In the genomic region with DNA sequence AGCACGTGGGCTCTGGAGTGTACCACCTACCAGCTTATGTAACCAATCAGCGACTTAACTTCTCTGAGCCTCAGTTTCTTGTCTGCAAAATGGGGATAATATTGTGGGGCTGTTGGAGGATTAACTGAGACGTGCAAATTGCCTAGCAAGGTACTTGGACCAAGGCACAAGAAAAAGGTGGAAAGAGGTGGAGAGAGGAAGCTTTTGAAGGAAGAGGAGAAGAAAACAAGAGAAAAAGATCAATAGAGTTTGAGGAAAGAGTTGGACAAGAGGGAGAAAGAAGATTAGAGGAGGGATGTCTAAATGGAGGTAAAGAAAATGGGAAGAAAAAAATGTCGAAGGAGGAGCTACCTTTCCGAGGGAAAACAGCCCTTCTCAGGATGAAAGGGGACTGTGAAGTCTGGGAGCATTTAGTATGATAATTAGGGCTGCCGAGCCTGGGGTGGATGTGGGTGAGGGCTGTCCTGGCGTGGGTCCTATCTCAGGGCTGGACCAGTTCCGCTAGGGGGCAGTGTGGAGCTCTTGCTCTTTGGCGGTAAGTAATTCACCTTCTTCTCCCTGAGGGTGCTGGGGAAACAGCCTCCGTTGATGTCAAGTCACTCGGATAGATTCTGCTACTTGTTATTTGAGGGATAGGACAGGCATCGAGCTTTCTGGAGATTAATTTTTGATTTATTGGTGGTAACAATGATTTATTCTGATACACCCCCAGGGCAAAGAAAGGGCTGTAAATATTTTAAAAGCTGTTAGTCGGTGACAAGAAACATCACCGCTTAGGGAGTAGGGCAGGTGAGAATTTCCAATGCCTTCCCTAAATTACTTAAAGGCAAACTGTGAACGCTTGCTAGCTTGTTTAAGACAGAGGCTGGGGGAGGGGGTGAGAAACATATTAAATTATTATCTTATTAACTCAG, we compare ENCODE assay signal across 9 cellular contexts.
DNase-seq lines count a peak whose midpoint lies in the region; ATAC-seq and TF ChIP-seq lines count a peak whose summit lies in the region.
"Had no signal": no experiment of that assay in that cellular context is flagged by ENCODE, and none has a peak within 500 bp of the region (broad histone marks: within the 10 kb centered on the region; RNA-seq: fewer than 3 reads in every experiment).

No MANE protein-coding gene starts in this region.

- peak; percentile 74 to 82 for TF ChIP-seq CTCF in left lung (IDR thresholded peaks at IDR 0.05)

- ATAC-seq in left lung = peak; percentile 86

- H3K27me3 ChIP-seq in left lung = peaks cover 0 to 22% of the 10 kb centered on the region in 2 donors
- H3K27me3 ChIP-seq: BLaER1 treated with 17β-estradiol and CSF1 and Interleukin-3, amounts not matched to agents 10 nM and 100 nM had no signal

- H3K27ac ChIP-seq in left lung = no peak overlapping the region
- H3K27ac ChIP-seq: BLaER1 treated with 17β-estradiol and CSF1 and Interleukin-3, amounts not matched to agents 10 nM and 100 nM had no signal

- no peak overlapping the region for H3K4me3 ChIP-seq in left lung
- H3K4me3 ChIP-seq: BLaER1 treated with 17β-estradiol and CSF1 and Interleukin-3, amounts not matched to agents 10 nM and 100 nM had no signal

- DNase-seq in NCI-H2196 (lab: John Stamatoyannopoulos, UW; ENCODE audit: unreplicated experiment) (peak; percentile 45), NCI-H2196 treated with DMSO at 0.1 percent for 48 hours (lab: John Stamatoyannopoulos, UW; ENCODE audit: unreplicated experiment) (no peak), NCI-H2029 (lab: John Stamatoyannopoulos, UW) (peak; percentile 39), left lung (peak; percentile 60 to 83), cortex of kidney (lab: John Stamatoyannopoulos, UW) (no peak)
- peak; percentile 61 to 70 (median 65) for DNase-seq in activated CD4-positive, CD25-positive, alpha-beta regulatory T cell (lab: John Stamatoyannopoulos, UW)
- DNase-seq in central memory CD4-positive, alpha-beta T cell = peak; percentile 60
- DNase-seq in stimulated activated CD4-positive, alpha-beta T cell treated with anti-CD3 and anti-CD28 coated beads, Interleukin-4, amount 100 ng/mL, for 4 hours = peak; percentile 63 to 82

- intact Hi-C loops in left lung (cut with DNase I) = no loop called here

- no peaks in the 10 kb centered on the region for H3K4me1 ChIP-seq in left lung

- H3K9me3 ChIP-seq in left lung = no peaks in the 10 kb centered on the region

- no peaks in the 10 kb centered on the region for H3K36me3 ChIP-seq in left lung
- H3K36me3 ChIP-seq: BLaER1 treated with 17β-estradiol and CSF1 and Interleukin-3, amounts not matched to agents 10 nM and 100 nM had no signal

Comparison
In these comparisons a context has a peak if more than half of its experiments do, and no peak if none do; other contexts are left out.
1. DNase-seq: peak in NCI-H2196 (single experiment), NCI-H2029 (single experiment), activated CD4-positive, CD25-positive, alpha-beta regulatory T cell (4 of 4), central memory CD4-positive, alpha-beta T cell (single experiment), left lung (2 of 2) and stimulated activated CD4-positive, alpha-beta T cell treated with anti-CD3 and anti-CD28 coated beads, Interleukin-4, amount 100 ng/mL, for 4 hours (2 of 2); none in NCI-H2196 treated with DMSO at 0.1 percent for 48 hours (single experiment) and cortex of kidney (single experiment).